9 cellular contexts compared by ENCODE assay signal in genomic region chr11:57763568-57763967, GRCh38. TPM values are rescaled to one million over a fixed set of nuclear protein-coding genes. Genes with fewer than 3 reads are reported as not detected.
A peak's percentile ranks its signal among the peaks of the same experiment; 100 is the strongest.
DNase-seq lines count a peak whose midpoint lies in the region; ATAC-seq and TF ChIP-seq lines count a peak whose summit lies in the region.
"Had no signal": no experiment of that assay in that cellular context is flagged by ENCODE, and none has a peak within 500 bp of the region (broad histone marks: within the 10 kb centered on the region; RNA-seq: fewer than 3 reads in every experiment).

No MANE protein-coding gene starts in this region.

- peaks cover 8% of the 10 kb centered on the region for H3K36me3 Mint-ChIP-seq in activated naive CD8-positive, alpha-beta T cell treated with anti-CD3 and anti-CD28 coated beads, Interleukin-2, amount 50 U/mL, for 24 hours (ENCODE audit: low read depth)

- no peaks in the 10 kb centered on the region; a peak in 1 of 4 replicates for H3K36me3 ChIP-seq in HCT116 (ENCODE audit: control insufficient read depth in 1 of 2, insufficient read depth in 2 of 2, low read length in 2 of 2)
- no peaks in the 10 kb centered on the region for H3K36me3 ChIP-seq in gastrocnemius medialis

- H3K27me3 Mint-ChIP-seq in activated naive CD8-positive, alpha-beta T cell treated with anti-CD3 and anti-CD28 coated beads, Interleukin-2, amount 50 U/mL, for 24 hours = no peaks in the 10 kb centered on the region

- CTCF ChIA-PET in HCT116 (lab: Charles Lee) = interaction anchor here (1.1 to 7.4 kb wide), 2 partner anchors 9 to 36 kb away, joined by 3 to 47 read pairs; no protein-coding TSS in a partner anchor

- no peaks in the 10 kb centered on the region for H3K9me3 Mint-ChIP-seq in activated naive CD8-positive, alpha-beta T cell treated with anti-CD3 and anti-CD28 coated beads, Interleukin-2, amount 50 U/mL, for 24 hours

- H3K4me2 ChIP-seq in HCT116 (ENCODE audit: low read length) = peak overlapping the region; percentile 66

- peaks cover 28% of the 10 kb centered on the region for H3K4me1 Mint-ChIP-seq in activated naive CD8-positive, alpha-beta T cell treated with anti-CD3 and anti-CD28 coated beads, Interleukin-2, amount 50 U/mL, for 24 hours

- TF ChIP-seq POLR2A in HCT116 (IDR thresholded peaks at IDR 0.05; ENCODE audit: borderline replicate concordance, extremely low read depth, insufficient read depth, insufficient read length) (no peak), gastrocnemius medialis (IDR thresholded peaks at IDR 0.05) (no peak)

- H3K27me3 ChIP-seq in HCT116 (ENCODE audit: insufficient read depth, low read length) = no peaks in the 10 kb centered on the region
- no peaks in the 10 kb centered on the region for H3K27me3 ChIP-seq in right cardiac atrium (ENCODE audit: control insufficient read depth, insufficient read depth)
- H3K27me3 ChIP-seq in gastrocnemius medialis = no peaks in the 10 kb centered on the region

- RAD21 ChIA-PET in HCT116 (lab: Charles Lee; ENCODE audit: low non-redundant PET in 1 of 2, low total read pairs in 2 of 2, uncharacterized antibody in 2 of 2, unreplicated experiment in 2 of 2) = interaction anchor here in 1 of 2 experiments (1.5 kb wide), 1 partner anchor 12 kb away, joined by 4 read pairs; the partner anchor contains the start of gene BTBD18

- WGBS in right cardiac atrium = 5% methylated on average over 1 of the region's 1 CpG

- H3K4me3 ChIP-seq in HCT116 (replicated peaks in 1 of 2; ENCODE audit: low read depth in 1 of 2, low read length in 2 of 2) = peak overlapping the region; percentile 81 to 93; a peak in 2 of 4 replicates
- H3K4me3 ChIP-seq in right cardiac atrium (ENCODE audit: low read length) = peak overlapping the region; percentile 100
- peak overlapping the region; percentile 66 to 83 (median 78) for H3K4me3 ChIP-seq in gastrocnemius medialis

- BruUV-seq in HCT116 (replicated peaks; lab: Mats Ljungman, UMichigan) = no TSS peak

- no peaks in the 10 kb centered on the region for H3K9me3 ChIP-seq in HCT116 (ENCODE audit: control insufficient read depth in 1 of 2, insufficient read depth in 1 of 2, low read depth in 1 of 2, low read length in 2 of 2)
- no peaks in the 10 kb centered on the region for H3K9me3 ChIP-seq in right cardiac atrium (ENCODE audit: control insufficient read depth, low read length)
- H3K9me3 ChIP-seq in gastrocnemius medialis = no peaks in the 10 kb centered on the region

- no peak overlapping the region for H3K27ac Mint-ChIP-seq in activated naive CD8-positive, alpha-beta T cell treated with anti-CD3 and anti-CD28 coated beads, Interleukin-2, amount 50 U/mL, for 24 hours

- H3K9ac ChIP-seq in HCT116 (ENCODE audit: low read length) = peak overlapping the region; percentile 92

- H3K79me2 ChIP-seq in HCT116 (ENCODE audit: insufficient read depth, low read length) = peaks cover 69% of the 10 kb centered on the region

- no peaks in the 10 kb centered on the region for H3K9me2 ChIP-seq in HCT116 (ENCODE audit: insufficient read depth)

- H4K20me1 ChIP-seq in HCT116 (ENCODE audit: insufficient read depth) = no peaks in the 10 kb centered on the region

- H3K4me3 Mint-ChIP-seq in activated naive CD8-positive, alpha-beta T cell treated with anti-CD3 and anti-CD28 coated beads, Interleukin-2, amount 50 U/mL, for 24 hours = peak overlapping the region; percentile 59

- H3K27ac ChIP-seq in HCT116 (ENCODE audit: low read depth, low read length) (no peak overlapping the region), right cardiac atrium (ENCODE audit: low read length) (peak overlapping the region; percentile 69), gastrocnemius medialis (peak overlapping the region; percentile 90 to 97 (median 93))

- DNase-seq in HCT116 (ENCODE audit: low read depth, low spot score) (no peak), right cardiac atrium (no peak), gastrocnemius medialis (no peak), OCI-M2 (lab: John Stamatoyannopoulos, UW; ENCODE audit: unreplicated experiment) (no peak)
- no peak for DNase-seq in activated naive CD8-positive, alpha-beta T cell treated with anti-CD3 and anti-CD28 coated beads, Interleukin-2, amount 50 U/mL, for 24 hours
- no peak for DNase-seq in activated CD4-positive, CD25-positive, alpha-beta regulatory T cell treated with anti-CD3 and anti-CD28 coated beads, Interleukin-2, amount 50 U/mL, for 72 hours
- DNase-seq in activated CD8-positive, alpha-beta memory T cell treated with anti-CD3 and anti-CD28 coated beads, Interleukin-2, amount 50 U/mL, for 4 hours = no peak

- intact Hi-C loops in HCT116 (cut with micrococcal nuclease) (loop anchor here (2.0 kb wide), 1 partner anchor 15 kb away; no protein-coding TSS in a partner anchor), right cardiac atrium (cut with DNase I) (loop anchor here in 3 of 4 donors (5.0 kb wide), 1 partner anchor 34 kb away; no protein-coding TSS in a partner anchor), gastrocnemius medialis (cut with DNase I; ENCODE audit: low total_unique reads) (loop anchor here (2.0 kb wide), 1 partner anchor 13 kb away; no protein-coding TSS in a partner anchor)

- in situ Hi-C loops in gastrocnemius medialis (cut with MboI; ENCODE audit: low sequenced_read_pairs in 4 of 4) = loop anchor here in 1 of 4 donors (25.0 kb wide), 1 partner anchor 426 kb away; the partner anchor contains the start of genes P2RX3 and SSRP1

- TF ChIP-seq CTCF in HCT116 (IDR thresholded peaks at IDR 0.05 in 2 of 3, conservative IDR thresholded peaks at IDR 0.05 in 1 of 3; ENCODE audit: borderline replicate concordance in 1 of 3, insufficient read depth in 1 of 3, low read depth in 2 of 3, low read length in 2 of 3) = peak in 2 of 3 experiments; percentile 16 to 42; a peak in 2 of 6 replicates
- TF ChIP-seq CTCF in gastrocnemius medialis (IDR thresholded peaks at IDR 0.05 in 4 of 5, conservative IDR thresholded peaks at IDR 0.05 in 1 of 5) = peak in 2 of 5 experiments; percentile 35 to 39

- H3K4me1 ChIP-seq in HCT116 (ENCODE audit: control insufficient read depth in 1 of 2, insufficient read depth in 2 of 2, low read length in 2 of 2) (peaks cover 14 to 33% of the 10 kb centered on the region in 2 experiments; a peak in 3 of 4 replicates), right cardiac atrium (ENCODE audit: control insufficient read depth, insufficient read depth, low read length) (peaks cover 4% of the 10 kb centered on the region), gastrocnemius medialis (peaks cover 41 to 46% of the 10 kb centered on the region in 2 donors)

- peak; percentile 59 for ATAC-seq in HCT116
- ATAC-seq in activated naive CD8-positive, alpha-beta T cell treated with anti-CD3 and anti-CD28 coated beads, Interleukin-2, amount 50 U/mL, for 24 hours = no peak
- peak; percentile 22 to 37 for ATAC-seq in right cardiac atrium
- ATAC-seq in gastrocnemius medialis = no peak
- ATAC-seq in HG02981 (IDR thresholded peaks at IDR 0.05; ENCODE audit: unreplicated experiment) = no peak

- POLR2A ChIA-PET in HCT116 (lab: Charles Lee) = interaction anchor here (0.5 to 4.9 kb wide), 5 partner anchors 18 to 441 kb away, joined by 3 to 31 read pairs (median 4); partner anchors contain the start of gene SELENOH

- TF ChIP-seq RAD21 in HCT116 (IDR thresholded peaks at IDR 0.05; ENCODE audit: low read depth) = no peak

- no peak overlapping the region for H2AFZ ChIP-seq in HCT116 (ENCODE audit: low read depth, low read length, poor library complexity, severe bottlenecking)

TF ChIP-seq in HCT116, 20 proteins besides CTCF, POLR2A, EP300 and RAD21 (continues in another document):
- no peak for TF ChIP-seq ELF1 (IDR thresholded peaks at IDR 0.05; ENCODE audit: borderline replicate concordance, low read depth)
- TF ChIP-seq MAX (IDR thresholded peaks at IDR 0.05) = no peak
- no peak for TF ChIP-seq TCF7L2 (IDR thresholded peaks at IDR 0.05; ENCODE audit: borderline replicate concordance, extremely low read depth, insufficient read depth, insufficient read length)
- no peak for TF ChIP-seq ZNF274 (IDR thresholded peaks at IDR 0.05; ENCODE audit: low read depth, low read length)
- no peak for TF ChIP-seq SIN3A (IDR thresholded peaks at IDR 0.05; ENCODE audit: low read depth)
- no peak for TF ChIP-seq EGR1 (IDR thresholded peaks at IDR 0.05; ENCODE audit: low read depth)
- no peak for TF ChIP-seq ATF3 (IDR thresholded peaks at IDR 0.05)
- no peak for TF ChIP-seq POLR2AphosphoS5 (IDR thresholded peaks at IDR 0.05; ENCODE audit: low read depth, low read length)

RNA-seq across cellular contexts. Expression of gene CTNND1, which starts 2.0 kb away (rescaled TPM):
- total RNA-seq in HCT116 (2021; ENCODE audit: unreplicated experiment) = 157 TPM
- 94.8 and 163 TPM in 2 replicates for polyA plus RNA-seq in HCT116 (2012)
- 10 to 100 TPM; 66.6 to 98.6 (median 77.5) TPM for total RNA-seq in right cardiac atrium
- polyA plus RNA-seq in right cardiac atrium = 32.2 TPM
- 10 to 100 TPM; 19.7 to 29.8 (median 24.5) TPM for total RNA-seq in gastrocnemius medialis

RNA-seq across cellular contexts. Expression of gene BTBD18, which starts 11.9 kb away (rescaled TPM):
- total RNA-seq in HCT116 (2021; ENCODE audit: unreplicated experiment) = not detected
- polyA plus RNA-seq in HCT116 (2012) = 0.09 and 0.11 TPM in 2 replicates
- not detected for total RNA-seq in right cardiac atrium
- 0.02 TPM for polyA plus RNA-seq in right cardiac atrium
- not detected for total RNA-seq in gastrocnemius medialis
- total RNA-seq: T-helper 1 cell treated with Interleukin-12 subunit alpha and Interleukin-12 subunit beta and Interleukin-4 antibody, amounts not matched to agents 30 ng/mL and 1 ng/mL, for 36 hours had no signal

RNA-seq across cellular contexts. Expression of gene SELENOH, which starts 22.3 kb away (rescaled TPM):
- 194 TPM for total RNA-seq in HCT116 (2021; ENCODE audit: unreplicated experiment)
- polyA plus RNA-seq in HCT116 (2012) = 149 and 178 TPM in 2 replicates
- 100 to 1,000 TPM in 2 of 4 donors, 10 to 100 TPM in 2; 91.3 to 110 (median 99.1) TPM for total RNA-seq in right cardiac atrium
- polyA plus RNA-seq in right cardiac atrium = 163 TPM
- 100 to 1,000 TPM in 3 of 4 donors, 10 to 100 TPM in 1; 94.7 to 145 (median 132) TPM for total RNA-seq in gastrocnemius medialis

RNA-seq across cellular contexts. Expression of gene TMX2, which starts 51.2 kb away (rescaled TPM):
- total RNA-seq in HCT116 (2021; ENCODE audit: unreplicated experiment) = 93.9 TPM
- polyA plus RNA-seq in HCT116 (2012) = 88.9 and 103 TPM in 2 replicates
- total RNA-seq in right cardiac atrium = 10 to 100 TPM; 57.4 to 78.1 (median 70.8) TPM
- polyA plus RNA-seq in right cardiac atrium = 73.2 TPM
- 10 to 100 TPM; 29.1 to 54.9 (median 40.5) TPM for total RNA-seq in gastrocnemius medialis

RNA-seq across cellular contexts. Expression of gene MED19, which starts 51.6 kb away (rescaled TPM):
- 18.0 TPM for total RNA-seq in HCT116 (2021; ENCODE audit: unreplicated experiment)
- 14.5 and 18.0 TPM in 2 replicates for polyA plus RNA-seq in HCT116 (2012)
- total RNA-seq in right cardiac atrium = 10 to 100 TPM in 2 of 4 donors, 1 to 10 TPM in 2; 8.4 to 10.5 (median 9.5) TPM
- polyA plus RNA-seq in right cardiac atrium = 9.8 TPM
- total RNA-seq in gastrocnemius medialis = 10 to 100 TPM in 2 of 4 donors, 1 to 10 TPM in 2; 8.3 to 13.1 (median 10.4) TPM

Comparison
In these comparisons a context has a peak if more than half of its experiments do, and no peak if none do; other contexts are left out.
1. ATAC-seq: peak in HCT116 (single experiment) and right cardiac atrium (2 of 2); none in activated naive CD8-positive, alpha-beta T cell treated with anti-CD3 and anti-CD28 coated beads, Interleukin-2, amount 50 U/mL, for 24 hours (single experiment), gastrocnemius medialis (0 of 2) and HG02981 (single experiment).
2. Peak in every context shown above with its lines, with median percentiles within 50 percentile points of each other: H3K4me3 ChIP-seq.